Comparison of ENCODE assay signal across 9 cellular contexts in genomic region chr17:57852041-57852954, GRCh38. TPM values are rescaled to one million over a fixed set of nuclear protein-coding genes. Genes with fewer than 3 reads are reported as not detected.
DNase-seq lines count a peak whose midpoint lies in the region; TF ChIP-seq lines count a peak whose summit lies in the region.
"Had no signal": no experiment of that assay in that cellular context is flagged by ENCODE, and none has a peak within 500 bp of the region (broad histone marks: within the 10 kb centered on the region; RNA-seq: fewer than 3 reads in every experiment).

No MANE protein-coding gene starts in this region.

- intact Hi-C loops in Calu3 (cut with micrococcal nuclease; ENCODE audit: unreplicated experiment) (no loop called here), prostate gland (cut with DNase I) (loop anchor here (10.0 kb wide), 1 partner anchor 233 kb away; the partner anchor contains the start of gene DYNLL2)

- WGBS in prostate gland, result 63% methylated on average over 10 of the region's 10 CpGs

- CTCF ChIA-PET in Calu3 (lab: Charles Lee), result interaction anchor here (1.5 kb wide), 1 partner anchor 147 kb away, joined by 5 read pairs; no protein-coding TSS in a partner anchor

- no peaks in the 10 kb centered on the region for H3K9me3 Mint-ChIP-seq in Calu3 (ENCODE audit: low read depth, unreplicated experiment)
- H3K9me3 Mint-ChIP-seq in glutamatergic neuron (ENCODE audit: unreplicated experiment), result peaks cover 3% of the 10 kb centered on the region

- no peaks in the 10 kb centered on the region for H3K27me3 ChIP-seq in prostate gland (replicated peaks; ENCODE audit: insufficient read depth)

- peaks cover 21% of the 10 kb centered on the region for H3K36me3 Mint-ChIP-seq in Calu3 (ENCODE audit: insufficient read depth, unreplicated experiment)
- H3K36me3 Mint-ChIP-seq in glutamatergic neuron (ENCODE audit: unreplicated experiment), result no peaks in the 10 kb centered on the region

- peaks cover 17% of the 10 kb centered on the region for H3K4me1 ChIP-seq in prostate gland (replicated peaks)

- H3K27ac ChIP-seq in prostate gland, result peak overlapping the region; percentile 88 to 92

- H3K27me3 Mint-ChIP-seq in Calu3 (ENCODE audit: unreplicated experiment) (no peaks in the 10 kb centered on the region), glutamatergic neuron (ENCODE audit: unreplicated experiment) (peaks cover 3% of the 10 kb centered on the region)

- H3K4me3 Mint-ChIP-seq in Calu3 (ENCODE audit: low read depth, unreplicated experiment) (peak overlapping the region; percentile 91), glutamatergic neuron (ENCODE audit: unreplicated experiment) (peak overlapping the region; percentile 52)

- no peaks in the 10 kb centered on the region for H3K36me3 ChIP-seq in prostate gland

- TF ChIP-seq CTCF in Calu3 (IDR thresholded peaks at IDR 0.05; ENCODE audit: unreplicated experiment), result no peak
- TF ChIP-seq CTCF in glutamatergic neuron (IDR thresholded peaks at IDR 0.05; ENCODE audit: partially characterized antibody, unreplicated experiment), result no peak
- TF ChIP-seq CTCF in prostate gland (IDR thresholded peaks at IDR 0.05), result no peak

- no peak for DNase-seq in Calu3
- peak; percentile 28 for DNase-seq in NOMO-1 treated with DMSO at 0.1 percent for 48 hours (lab: John Stamatoyannopoulos, UW; ENCODE audit: unreplicated experiment)
- no peak for DNase-seq in glutamatergic neuron
- no peak for DNase-seq in prostate gland (ENCODE audit: low spot score)
- no peak for DNase-seq in inferior parietal cortex (ENCODE audit: extremely low spot score)
- DNase-seq in COLO829 (ENCODE audit: low spot score), result no peak
- no peak for DNase-seq in stimulated activated naive CD4-positive, alpha-beta T cell treated with Interleukin-2 at 50 U/mL for 16 hours (lab: John Stamatoyannopoulos, UW)
- DNase-seq: NCI-H1694 treated with DMSO at 0.1 percent for 48 hours, SIG-M5 had no signal

- no TSS peak for BruUV-seq in Calu3 (replicated peaks; lab: Mats Ljungman, UMichigan)

- no peak overlapping the region for H3K4me3 ChIP-seq in prostate gland

- TF ChIP-seq POLR2A in prostate gland (IDR thresholded peaks at IDR 0.05), result no peak

- H3K27ac Mint-ChIP-seq in Calu3 (ENCODE audit: unreplicated experiment) (no peak overlapping the region), glutamatergic neuron (ENCODE audit: unreplicated experiment) (no peak overlapping the region)

- no peaks in the 10 kb centered on the region for H3K9me3 ChIP-seq in prostate gland

- H3K4me1 Mint-ChIP-seq in Calu3 (ENCODE audit: low read depth, unreplicated experiment), result peaks cover 11% of the 10 kb centered on the region
- peaks cover 11% of the 10 kb centered on the region for H3K4me1 Mint-ChIP-seq in glutamatergic neuron (ENCODE audit: low read depth, unreplicated experiment)

RNA-seq across cellular contexts. Expression of gene MRPS23, which starts 2.5 kb away (rescaled TPM):
- 38.1 and 49.0 TPM in 2 replicates for total RNA-seq in Calu3 (2022)
- 50.0 TPM for total RNA-seq in glutamatergic neuron (ENCODE audit: unreplicated experiment)
- total RNA-seq in prostate gland, result 10 to 100 TPM; 29.0 to 43.1 TPM
